In the genomic region with DNA sequence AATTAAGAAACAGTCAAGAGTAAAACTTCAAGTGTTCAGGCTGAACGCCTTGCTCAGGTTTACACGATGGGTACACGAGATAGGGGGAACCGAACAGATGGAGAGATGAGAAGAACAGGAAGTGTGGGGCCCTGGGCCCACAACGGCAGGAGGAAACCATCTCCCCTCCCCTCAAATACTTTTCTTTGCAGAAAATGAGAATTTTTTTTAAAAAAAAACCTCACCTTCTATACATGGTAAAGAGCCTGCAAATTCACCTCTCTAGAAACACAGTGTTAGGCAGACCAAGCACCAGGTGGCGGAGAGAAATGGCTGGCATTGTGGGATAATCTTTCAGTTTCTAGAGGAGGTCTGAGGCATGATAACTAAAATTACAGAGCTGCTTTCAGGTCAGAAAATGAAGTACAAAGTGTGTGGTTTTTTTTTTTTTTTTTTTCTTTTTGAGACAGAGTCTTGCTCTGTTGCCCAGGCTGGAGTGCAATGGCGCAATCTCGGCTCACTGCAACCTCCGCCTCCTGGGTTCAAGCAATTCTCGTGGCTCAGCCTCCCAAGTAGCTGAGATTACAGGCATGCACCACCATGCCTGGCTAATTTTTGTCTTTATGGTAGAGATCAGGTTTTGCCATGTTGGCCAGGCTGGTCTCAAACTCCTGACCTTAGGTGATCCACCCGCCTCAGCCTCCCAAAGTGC, we compare ENCODE assay signal across 20 cellular contexts. TPM values are rescaled to one million over a fixed set of nuclear protein-coding genes. Genes with fewer than 3 reads are reported as not detected.
DNase-seq lines count a peak whose midpoint lies in the region; ATAC-seq, FAIRE-seq and TF ChIP-seq lines count a peak whose summit lies in the region.
"Not testable (repeated sequence)": the region's sequence is repeated elsewhere in the genome, so short reads cannot be mapped to it uniquely, and the experiment has no call there.
"Had no signal": no experiment of that assay in that cellular context is flagged by ENCODE, and none has a peak within 500 bp of the region (broad histone marks: within the 10 kb centered on the region; RNA-seq: fewer than 3 reads in every experiment).

No MANE protein-coding gene starts in this region.

- in situ Hi-C loops in K562 (cut with MboI) = not testable (repeated sequence)

- not testable (repeated sequence) for TF ChIP-seq EP300 in K562 (IDR thresholded peaks at IDR 0.05; ENCODE audit: low read length)

- not testable (repeated sequence) for H3K4me2 ChIP-seq in K562 (ENCODE audit: insufficient read depth, low read length)

- FAIRE-seq in K562 (lab: Jason Lieb, UNC) = not testable (repeated sequence)

- H3K79me2 ChIP-seq in K562 (ENCODE audit: control insufficient read depth, insufficient read depth, low read length) = peaks cover 77% of the 10 kb centered on the region

- not testable (repeated sequence) for H2AFZ ChIP-seq in K562 (ENCODE audit: low read depth, low read length)

- not testable (repeated sequence) for H4K20me1 ChIP-seq in K562 (replicated peaks; ENCODE audit: control insufficient read depth, insufficient read depth, low read length)

- intact Hi-C loops in CD4-positive, alpha-beta T cell (cut with DNase I, micrococcal nuclease) = loop anchor here in 1 of 2 experiments (5.0 kb wide), 2 partner anchors 71 to 334 kb away; no protein-coding TSS in a partner anchor
- intact Hi-C loops in activated CD4-positive, alpha-beta memory T cell treated with anti-CD3 and anti-CD28 coated beads for 36 hours (cut with micrococcal nuclease) = loop anchor here (1.0 kb wide), 1 partner anchor 10 kb away; no protein-coding TSS in a partner anchor
- intact Hi-C loops in K562 (cut with micrococcal nuclease); natural killer cell (cut with micrococcal nuclease): not testable (repeated sequence)

- not testable (repeated sequence) for TF ChIP-seq RAD21 in K562 (CRISPR knock-in tag; conservative IDR thresholded peaks at IDR 0.05 in 1 of 2, IDR thresholded peaks at IDR 0.05 in 1 of 2)

- peak overlapping the region in 1 of 2 experiments; percentile 0; a peak in 1 of 4 replicates for H3K9ac ChIP-seq in K562 (ENCODE audit: insufficient read depth in 1 of 2, low read depth in 2 of 2, low read length in 2 of 2)

- BruUV-seq in K562 (replicated peaks; lab: Mats Ljungman, UMichigan) = not testable (repeated sequence)

- H3K9me1 ChIP-seq in K562 (ENCODE audit: control insufficient read depth, insufficient read depth, low read length) = not testable (repeated sequence)

- peak; percentile 77 for ATAC-seq in CD4-positive, alpha-beta T cell (ENCODE audit: poor library complexity)
- not testable (repeated sequence) for ATAC-seq in K562
- peak; percentile 50 to 69 (median 55) for ATAC-seq in natural killer cell

- POLR2A ChIA-PET in CD4-positive, alpha-beta T cell (lab: Charles Lee) = interaction anchor here (0.8 to 3.1 kb wide), 11 partner anchors 9 to 432 kb away, joined by 3 to 12 read pairs (median 4); partner anchors contain the start of genes ATF4 and FAM83F
- POLR2A ChIA-PET in activated CD4-positive, alpha-beta memory T cell treated with anti-CD3 and anti-CD28 coated beads for 36 hours (lab: Charles Lee) = interaction anchor here (0.8 to 1.6 kb wide), 4 partner anchors 19 to 92 kb away, joined by 3 to 5 read pairs (median 3); no protein-coding TSS in a partner anchor
- POLR2A ChIA-PET in K562 (lab: Yijun Ruan, JAX) = interaction anchor here (1.7 kb wide), 1 partner anchor 376 kb away, joined by 5 read pairs; no protein-coding TSS in a partner anchor

- peaks cover 90% of the 10 kb centered on the region for H3K4me1 Mint-ChIP-seq in CD4-positive, alpha-beta T cell (ENCODE audit: low read depth)
- peaks cover 68% of the 10 kb centered on the region for H3K4me1 Mint-ChIP-seq in T-helper 1 cell treated with Interleukin-12 subunit alpha and Interleukin-12 subunit beta and Interleukin-4 antibody, amounts not matched to agents 30 μg/mL and 1 μg/mL, for 36 hours (ENCODE audit: low read depth)
- H3K4me1 Mint-ChIP-seq in activated CD4-positive, alpha-beta memory T cell treated with anti-CD3 and anti-CD28 coated beads for 36 hours (ENCODE audit: low read depth) = peaks cover 87% of the 10 kb centered on the region
- H3K4me1 Mint-ChIP-seq in natural killer cell = peaks cover 72% of the 10 kb centered on the region in 2 donors
- H3K4me1 Mint-ChIP-seq in stimulated activated naive CD8-positive, alpha-beta T cell treated with anti-CD3 and anti-CD28 coated beads, Interleukin-15, Interleukin-2, amounts not matched to agents 100 ng/mL and 50 ng/mL, for 24 hours (ENCODE audit: low read depth) = peaks cover 97% of the 10 kb centered on the region

- not testable (repeated sequence) for H3K4me3 ChIP-seq in K562

- peaks cover 74% of the 10 kb centered on the region; the same call in 2 of the 3 replicates for H3K36me3 ChIP-seq in K562 (ENCODE audit: control insufficient read depth, insufficient read depth, low read length)

- peak overlapping the region; percentile 62 for H3K27ac ChIP-seq in CD4-positive, alpha-beta T cell (ENCODE audit: low read depth, low read length)
- H3K27ac ChIP-seq in K562 (ENCODE audit: extremely low read depth, low read depth, low read length) = peak overlapping the region; percentile 11; the same call in 2 of the 3 replicates

- H3K27me3 ChIP-seq in CD4-positive, alpha-beta T cell (ENCODE audit: control insufficient read depth, insufficient read depth, low read length); K562 (ENCODE audit: control insufficient read depth in 2 of 2, insufficient read depth in 2 of 2, low read length in 2 of 2): not testable (repeated sequence)

- not testable (repeated sequence) for TF ChIP-seq POLR2A in K562 (conservative IDR thresholded peaks at IDR 0.05)

- CTCF ChIA-PET in CD4-positive, alpha-beta T cell (lab: Charles Lee) = interaction anchor here (0.9 to 2.6 kb wide), 5 partner anchors 9 to 422 kb away, joined by 3 to 5 read pairs (median 3); no protein-coding TSS in a partner anchor
- CTCF ChIA-PET in activated CD4-positive, alpha-beta memory T cell treated with anti-CD3 and anti-CD28 coated beads for 36 hours (lab: Charles Lee) = interaction anchor here (1.2 to 5.8 kb wide), 6 partner anchors 9 to 417 kb away, joined by 4 to 37 read pairs (median 8); no protein-coding TSS in a partner anchor
- CTCF ChIA-PET in K562 (lab: Yijun Ruan, JAX; ENCODE audit: low intra/inter-chr PET ratio) = not testable (repeated sequence)

- H3K27ac Mint-ChIP-seq in CD4-positive, alpha-beta T cell = not testable (repeated sequence)
- peak overlapping the region; percentile 72 for H3K27ac Mint-ChIP-seq in T-helper 1 cell treated with Interleukin-12 subunit alpha and Interleukin-12 subunit beta and Interleukin-4 antibody, amounts not matched to agents 30 μg/mL and 1 μg/mL, for 36 hours
- H3K27ac Mint-ChIP-seq in activated CD4-positive, alpha-beta memory T cell treated with anti-CD3 and anti-CD28 coated beads for 36 hours = peak overlapping the region; percentile 74
- peak overlapping the region; percentile 62 to 80 for H3K27ac Mint-ChIP-seq in natural killer cell
- peak overlapping the region; percentile 79 for H3K27ac Mint-ChIP-seq in stimulated activated naive CD8-positive, alpha-beta T cell treated with anti-CD3 and anti-CD28 coated beads, Interleukin-15, Interleukin-2, amounts not matched to agents 100 ng/mL and 50 ng/mL, for 24 hours

- H3K27me3 Mint-ChIP-seq in CD4-positive, alpha-beta T cell; T-helper 1 cell treated with Interleukin-12 subunit alpha and Interleukin-12 subunit beta and Interleukin-4 antibody, amounts not matched to agents 30 μg/mL and 1 μg/mL, for 36 hours (ENCODE audit: low read depth); activated CD4-positive, alpha-beta memory T cell treated with anti-CD3 and anti-CD28 coated beads for 36 hours; natural killer cell (ENCODE audit: low read depth in 2 of 2); stimulated activated naive CD8-positive, alpha-beta T cell treated with anti-CD3 and anti-CD28 coated beads, Interleukin-15, Interleukin-2, amounts not matched to agents 100 ng/mL and 50 ng/mL, for 24 hours: not testable (repeated sequence)

- peaks cover 9 to 49% of the 10 kb centered on the region in 2 experiments; a peak in 3 of 5 replicates for H3K4me1 ChIP-seq in K562 (replicated peaks in 1 of 2; ENCODE audit: control insufficient read depth in 2 of 2, insufficient read depth in 2 of 2, low read length in 2 of 2)

- H3K9me3 ChIP-seq in CD4-positive, alpha-beta T cell (ENCODE audit: control insufficient read depth, low read length); K562 (replicated peaks; ENCODE audit: control insufficient read depth, insufficient read depth, low read depth, low read length): not testable (repeated sequence)

- peaks cover 95% of the 10 kb centered on the region for H3K36me3 Mint-ChIP-seq in CD4-positive, alpha-beta T cell (ENCODE audit: low read depth)
- H3K36me3 Mint-ChIP-seq in T-helper 1 cell treated with Interleukin-12 subunit alpha and Interleukin-12 subunit beta and Interleukin-4 antibody, amounts not matched to agents 30 μg/mL and 1 μg/mL, for 36 hours (ENCODE audit: low read depth) = peaks cover 73% of the 10 kb centered on the region
- peaks cover 26% of the 10 kb centered on the region for H3K36me3 Mint-ChIP-seq in activated CD4-positive, alpha-beta memory T cell treated with anti-CD3 and anti-CD28 coated beads for 36 hours
- H3K36me3 Mint-ChIP-seq in natural killer cell = not testable (repeated sequence)
- peaks cover 59% of the 10 kb centered on the region for H3K36me3 Mint-ChIP-seq in stimulated activated naive CD8-positive, alpha-beta T cell treated with anti-CD3 and anti-CD28 coated beads, Interleukin-15, Interleukin-2, amounts not matched to agents 100 ng/mL and 50 ng/mL, for 24 hours (ENCODE audit: low read depth)

- DNase-seq in CD4-positive, alpha-beta T cell = peak in 6 of 10 experiments; percentile 17 to 36 (median 32)
- peak; percentile 30 for DNase-seq in KG1 (lab: John Stamatoyannopoulos, UW)
- peak; percentile 61 for DNase-seq in activated CD4-positive, alpha-beta memory T cell treated with anti-CD3 and anti-CD28 coated beads for 36 hours
- peak; percentile 73 for DNase-seq in activated effector memory CD4-positive, alpha-beta T cell treated with anti-CD3 and anti-CD28 coated beads, Interleukin-2, amount 50 U/mL, for 16 hours
- DNase-seq in K562 (ENCODE audit: extremely low read depth in 1 of 4, low spot score in 3 of 4); natural killer cell: not testable (repeated sequence)

- 30% methylated on average over 7 of the region's 11 CpGs for WGBS in K562 (ENCODE audit: insufficient coverage, low coverage, missing lambda C conversion rate)

- H3K9me3 Mint-ChIP-seq in CD4-positive, alpha-beta T cell; T-helper 1 cell treated with Interleukin-12 subunit alpha and Interleukin-12 subunit beta and Interleukin-4 antibody, amounts not matched to agents 30 μg/mL and 1 μg/mL, for 36 hours; activated CD4-positive, alpha-beta memory T cell treated with anti-CD3 and anti-CD28 coated beads for 36 hours; natural killer cell; stimulated activated naive CD8-positive, alpha-beta T cell treated with anti-CD3 and anti-CD28 coated beads, Interleukin-15, Interleukin-2, amounts not matched to agents 100 ng/mL and 50 ng/mL, for 24 hours: not testable (repeated sequence)

- TF ChIP-seq CTCF in CD4-positive, alpha-beta T cell (IDR thresholded peaks at IDR 0.05); K562 (IDR thresholded peaks at IDR 0.05 in 2 of 3, conservative IDR thresholded peaks at IDR 0.05 in 1 of 3; ENCODE audit: insufficient read depth in 2 of 3, low read depth in 1 of 3, low read length in 3 of 3); natural killer cell (IDR thresholded peaks at IDR 0.05): not testable (repeated sequence)

- H3K4me3 Mint-ChIP-seq in CD4-positive, alpha-beta T cell = peak overlapping the region; percentile 72
- H3K4me3 Mint-ChIP-seq in T-helper 1 cell treated with Interleukin-12 subunit alpha and Interleukin-12 subunit beta and Interleukin-4 antibody, amounts not matched to agents 30 μg/mL and 1 μg/mL, for 36 hours = peak overlapping the region; percentile 54
- H3K4me3 Mint-ChIP-seq in activated CD4-positive, alpha-beta memory T cell treated with anti-CD3 and anti-CD28 coated beads for 36 hours = peak overlapping the region; percentile 30
- peak overlapping the region; percentile 75 for H3K4me3 Mint-ChIP-seq in natural killer cell
- peak overlapping the region; percentile 70 for H3K4me3 Mint-ChIP-seq in stimulated activated naive CD8-positive, alpha-beta T cell treated with anti-CD3 and anti-CD28 coated beads, Interleukin-15, Interleukin-2, amounts not matched to agents 100 ng/mL and 50 ng/mL, for 24 hours

RNA-seq across cellular contexts. Expression of gene TMA7B, which starts 8.4 kb away (rescaled TPM):
- total RNA-seq in CD4-positive, alpha-beta T cell = 1 to 10 TPM; 5.7 to 6.5 TPM
- 1 to 10 TPM in 1 of 2 experiments, under 1 TPM in 1; 0.86 to 1.1 TPM for total RNA-seq in activated CD4-positive, alpha-beta memory T cell treated with anti-CD3 and anti-CD28 coated beads for 36 hours
- total RNA-seq in K562 (2011; cell fraction: chromatin; rRNA removed; ENCODE audit: low replicate concordance) = 16.1 and 33.1 TPM in 2 replicates
- total RNA-seq in K562 (2011; cell fraction: nucleolus; rRNA removed) = 8.2 and 8.4 TPM in 2 replicates
- 15.8 and 17.9 TPM in 2 replicates for total RNA-seq in K562 (2011; cell fraction: nucleoplasm; rRNA removed)
- 12.0 and 14.2 TPM in 2 replicates for total RNA-seq in K562 (2014; rRNA removed)
- total RNA-seq in K562 (2014; rRNA removed; fragmentation: Illumina TruSeq; extraction: Trizol) = 13.9 and 17.0 TPM in 2 replicates
- 5.3 and 5.6 TPM in 2 replicates for total RNA-seq in K562 (2015; rRNA removed; fragmentation: Illumina TruSeq; extraction: Trizol)
- 11.2 and 12.8 TPM in 2 replicates for total RNA-seq in K562 (2021)
- 3.2 and 10.9 TPM in 2 replicates for polyA plus RNA-seq in K562 (2011; rRNA removed)
- 1.0 and 1.5 TPM in 2 replicates for polyA plus RNA-seq in K562 (2011; cell fraction: cytosol; rRNA removed)
- 1.7 and 4.9 TPM in 2 replicates for polyA plus RNA-seq in K562 (2011; cell fraction: nucleus; rRNA removed)
- 4.9 and 8.2 TPM in 2 replicates for polyA plus RNA-seq in K562 (2012)
- polyA plus RNA-seq in K562 (2014; fragmentation: Illumina TruSeq; extraction: Trizol) = 9.4 and 11.8 TPM in 2 replicates
- polyA plus RNA-seq in K562 (2014; fragmentation: Nextera tagmentation; extraction: Ambion mirVana) = 1 to 10 TPM; 5.7 to 8.7 TPM
- 13.2 and 14.5 TPM in 2 replicates for polyA plus RNA-seq in K562 (2014; rRNA removed)
- 4.7 and 10.9 TPM in 2 replicates for polyA minus RNA-seq in K562 (2011; rRNA and poly(A)+ RNA removed)
- polyA minus RNA-seq in K562 (2011; cell fraction: cytosol; rRNA and poly(A)+ RNA removed) = 1.0 and 3.1 TPM in 2 replicates
- polyA minus RNA-seq in K562 (2011; cell fraction: nucleus; rRNA and poly(A)+ RNA removed) = 2.2 and 2.6 TPM in 2 replicates
- total RNA-seq in natural killer cell = 1 to 10 TPM; 2.6 to 8.7 (median 6.7) TPM
- total RNA-seq: ascending aorta, glomerular endothelial cell, H4, left cardiac atrium, osteoblast, pulmonary artery endothelial cell, sigmoid colon had no signal
- polyA plus RNA-seq: A549 had no signal

RNA-seq across cellular contexts. Expression of gene FAM83F, which starts 43.0 kb away (rescaled TPM):
- total RNA-seq in CD4-positive, alpha-beta T cell = 1 to 10 TPM; 5.2 to 6.8 TPM
- under 1 TPM; 0.26 to 0.41 TPM for total RNA-seq in activated CD4-positive, alpha-beta memory T cell treated with anti-CD3 and anti-CD28 coated beads for 36 hours
- 0.04 and 0.25 TPM in 2 replicates for total RNA-seq in K562 (2011; cell fraction: chromatin; rRNA removed; ENCODE audit: low replicate concordance)
- under 0.01 and 0.17 TPM in 2 replicates for total RNA-seq in K562 (2011; cell fraction: nucleolus; rRNA removed)
- total RNA-seq in K562 (2011; cell fraction: nucleoplasm; rRNA removed) = 0.07 and 0.15 TPM in 2 replicates
- total RNA-seq in K562 (2014; rRNA removed) = 0.04 and 0.05 TPM in 2 replicates
- total RNA-seq in K562 (2014; rRNA removed; fragmentation: Illumina TruSeq; extraction: Trizol) = 0.03 and 0.04 TPM in 2 replicates
- total RNA-seq in K562 (2015; rRNA removed; fragmentation: Illumina TruSeq; extraction: Trizol) = under 0.01 and 0.04 TPM in 2 replicates
- total RNA-seq in K562 (2021) = 0.07 and 0.13 TPM in 2 replicates
- polyA plus RNA-seq in K562 (2011; rRNA removed) = 0.03 and 0.10 TPM in 2 replicates
- polyA plus RNA-seq in K562 (2011; cell fraction: cytosol; rRNA removed) = 0.01 and 0.03 TPM in 2 replicates
- 0.03 and 0.18 TPM in 2 replicates for polyA plus RNA-seq in K562 (2011; cell fraction: nucleus; rRNA removed)
- 0.01 and 0.07 TPM in 2 replicates for polyA plus RNA-seq in K562 (2012)
- polyA plus RNA-seq in K562 (2014; fragmentation: Illumina TruSeq; extraction: Trizol) = 0.03 TPM in 1 of 2 replicates, not detected in the other
- under 1 TPM in 1 of 2 experiments, not detected in 1; 0.01 TPM for polyA plus RNA-seq in K562 (2014; fragmentation: Nextera tagmentation; extraction: Ambion mirVana)
- polyA plus RNA-seq in K562 (2014; rRNA removed) = 0.04 and 0.05 TPM in 2 replicates
- 0.06 and 0.07 TPM in 2 replicates for polyA minus RNA-seq in K562 (2011; rRNA and poly(A)+ RNA removed)
- not detected in 2 replicates for polyA minus RNA-seq in K562 (2011; cell fraction: cytosol; rRNA and poly(A)+ RNA removed)
- polyA minus RNA-seq in K562 (2011; cell fraction: nucleus; rRNA and poly(A)+ RNA removed) = 0.11 and 0.67 TPM in 2 replicates
- total RNA-seq in natural killer cell = 1 to 10 TPM in 2 of 3 donors, not detected in 1; 1.0 to 7.5 TPM
- total RNA-seq: ascending aorta, H4, osteoblast, pulmonary artery endothelial cell, RPMI7951 had no signal
- polyA plus RNA-seq: A549 had no signal

RNA-seq across cellular contexts. Expression of gene GRAP2, which starts 50.9 kb away (rescaled TPM):
- 10 to 100 TPM; 65.3 to 75.6 TPM for total RNA-seq in CD4-positive, alpha-beta T cell
- 10 to 100 TPM; 37.7 to 38.1 TPM for total RNA-seq in activated CD4-positive, alpha-beta memory T cell treated with anti-CD3 and anti-CD28 coated beads for 36 hours
- total RNA-seq in K562 (2011; cell fraction: chromatin; rRNA removed; ENCODE audit: low replicate concordance) = 119 and 120 TPM in 2 replicates
- total RNA-seq in K562 (2011; cell fraction: nucleolus; rRNA removed) = 83.6 and 92.2 TPM in 2 replicates
- total RNA-seq in K562 (2011; cell fraction: nucleoplasm; rRNA removed) = 114 and 167 TPM in 2 replicates
- total RNA-seq in K562 (2014; rRNA removed) (67.9 and 83.1 TPM in 2 replicates), K562 (2014; rRNA removed; fragmentation: Illumina TruSeq; extraction: Trizol) (43.0 and 46.6 TPM in 2 replicates), K562 (2015; rRNA removed; fragmentation: Illumina TruSeq; extraction: Trizol) (29.5 and 30.2 TPM in 2 replicates), K562 (2021) (62.2 and 71.4 TPM in 2 replicates), natural killer cell (10 to 100 TPM; 65.1 to 97.3 (median 92.2) TPM)
- polyA plus RNA-seq in K562 (2011; rRNA removed) (22.0 and 60.4 TPM in 2 replicates), K562 (2014; fragmentation: Illumina TruSeq; extraction: Trizol) (67.6 and 69.5 TPM in 2 replicates), K562 (2014; fragmentation: Nextera tagmentation; extraction: Ambion mirVana) (1 to 10 TPM; 4.8 to 8.8 TPM), K562 (2014; rRNA removed) (76.8 and 88.7 TPM in 2 replicates)
- polyA plus RNA-seq in K562 (2011; cell fraction: cytosol; rRNA removed) = 20.3 and 83.5 TPM in 2 replicates
- polyA plus RNA-seq in K562 (2011; cell fraction: nucleus; rRNA removed) = 34.5 and 117 TPM in 2 replicates
- polyA plus RNA-seq in K562 (2012) = 57.6 and 120 TPM in 2 replicates
- 22.0 and 65.1 TPM in 2 replicates for polyA minus RNA-seq in K562 (2011; rRNA and poly(A)+ RNA removed)
- 15.4 and 43.7 TPM in 2 replicates for polyA minus RNA-seq in K562 (2011; cell fraction: cytosol; rRNA and poly(A)+ RNA removed)
- 24.7 and 46.7 TPM in 2 replicates for polyA minus RNA-seq in K562 (2011; cell fraction: nucleus; rRNA and poly(A)+ RNA removed)
- total RNA-seq: ascending aorta, glomerular endothelial cell, H4, osteoblast, pulmonary artery endothelial cell had no signal
- polyA plus RNA-seq: A549 had no signal

RNA-seq across cellular contexts. Expression of gene ENTHD1, which starts 58.2 kb away (rescaled TPM):
- under 1 TPM in 1 of 2 experiments, not detected in 1; 0.47 TPM for total RNA-seq in CD4-positive, alpha-beta T cell
- under 1 TPM; 0.41 to 0.95 TPM for total RNA-seq in activated CD4-positive, alpha-beta memory T cell treated with anti-CD3 and anti-CD28 coated beads for 36 hours
- total RNA-seq in K562 (2011; cell fraction: chromatin; rRNA removed; ENCODE audit: low replicate concordance) = 0.25 TPM in 1 of 2 replicates, not detected in the other
- not detected in 2 replicates for total RNA-seq in K562 (2011; cell fraction: nucleolus; rRNA removed)
- not detected in 2 replicates for total RNA-seq in K562 (2011; cell fraction: nucleoplasm; rRNA removed)
- total RNA-seq in K562 (2014; rRNA removed) = 0.18 and 0.29 TPM in 2 replicates
- 0.29 and 0.36 TPM in 2 replicates for total RNA-seq in K562 (2014; rRNA removed; fragmentation: Illumina TruSeq; extraction: Trizol)
- 0.43 and 0.75 TPM in 2 replicates for total RNA-seq in K562 (2015; rRNA removed; fragmentation: Illumina TruSeq; extraction: Trizol)
- 0.20 and 0.22 TPM in 2 replicates for total RNA-seq in K562 (2021)
- polyA plus RNA-seq in K562 (2011; rRNA removed) = 0.05 and 0.13 TPM in 2 replicates
- polyA plus RNA-seq in K562 (2011; cell fraction: cytosol; rRNA removed) = 0.07 TPM in 1 of 2 replicates, not detected in the other
- polyA plus RNA-seq in K562 (2011; cell fraction: nucleus; rRNA removed) = not detected in 2 replicates
- 0.27 and 0.35 TPM in 2 replicates for polyA plus RNA-seq in K562 (2012)
- polyA plus RNA-seq in K562 (2014; fragmentation: Illumina TruSeq; extraction: Trizol) = 0.25 and 0.37 TPM in 2 replicates
- polyA plus RNA-seq in K562 (2014; fragmentation: Nextera tagmentation; extraction: Ambion mirVana) = under 1 TPM; 0.27 to 0.35 TPM
- 0.23 and 0.98 TPM in 2 replicates for polyA plus RNA-seq in K562 (2014; rRNA removed)
- polyA minus RNA-seq in K562 (2011; rRNA and poly(A)+ RNA removed) = 0.25 TPM in 1 of 2 replicates, not detected in the other
- polyA minus RNA-seq in K562 (2011; cell fraction: cytosol; rRNA and poly(A)+ RNA removed) = not detected in 2 replicates
- polyA minus RNA-seq in K562 (2011; cell fraction: nucleus; rRNA and poly(A)+ RNA removed) = not detected in 2 replicates
- not detected for total RNA-seq in natural killer cell
- total RNA-seq: activated B cell treated with CpG ODN at 0.5 μM for 24 hours, colonic mucosa, glomerular endothelial cell, H4, left cardiac atrium, osteoblast, pulmonary artery endothelial cell, RPMI7951, sigmoid colon, thoracic aorta had no signal
- polyA plus RNA-seq: A549 had no signal
